ENCODE assay signal across 24 cellular contexts in the genomic region with DNA sequence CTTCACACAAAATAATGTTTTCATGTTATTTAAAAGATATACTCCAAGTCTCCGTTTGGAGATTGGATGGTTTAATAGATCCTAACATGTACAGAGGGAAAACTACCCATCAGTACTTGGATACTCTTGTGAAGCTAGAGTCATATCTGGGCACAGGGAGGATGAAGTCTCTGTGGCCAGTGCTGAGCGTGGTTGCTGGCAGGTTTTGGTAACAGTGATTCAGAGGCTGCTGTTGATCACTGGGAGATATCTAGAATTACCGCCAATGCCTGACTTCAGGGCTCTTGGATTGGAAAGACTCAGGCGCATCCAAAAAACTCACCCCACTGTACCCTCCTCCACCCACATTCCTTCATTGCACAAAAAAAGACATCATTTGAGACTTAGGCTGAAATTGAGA.
DNase-seq lines count a peak whose midpoint lies in the region; ATAC-seq and TF ChIP-seq lines count a peak whose summit lies in the region.
"Had no signal": no experiment of that assay in that cellular context is flagged by ENCODE, and none has a peak within 500 bp of the region (broad histone marks: within the 10 kb centered on the region; RNA-seq: fewer than 3 reads in every experiment).

No MANE protein-coding gene starts in this region.

- H3K4me3 ChIP-seq in right atrium auricular region (no peak overlapping the region), aorta (ENCODE audit: low read length in 2 of 2) (no peak overlapping the region)
- H3K4me3 ChIP-seq: cardiac muscle cell, lung, thoracic aorta had no signal

- H3K36me3 ChIP-seq in right atrium auricular region (no peaks in the 10 kb centered on the region), aorta (ENCODE audit: control insufficient read depth in 1 of 2, insufficient read depth in 2 of 2, low read length in 1 of 2) (no peaks in the 10 kb centered on the region)
- H3K36me3 ChIP-seq: cardiac muscle cell, thoracic aorta had no signal

- peak; percentile 23 for ATAC-seq in Right ventricle myocardium inferior
- peak; percentile 82 for ATAC-seq in aorta (ENCODE audit: low FRiP score)
- ATAC-seq in HG03097 (IDR thresholded peaks at IDR 0.05; ENCODE audit: low FRiP score, unreplicated experiment), result no peak
- ATAC-seq: activated CD8-positive, alpha-beta T cell treated with anti-CD3 and anti-CD28 coated beads for 36 hours; HepG2; T-helper 17 cell; WTC11 had no signal

- H3K27ac ChIP-seq in right atrium auricular region (peak overlapping the region in 1 of 2 donors; percentile 85), aorta (ENCODE audit: low read depth in 1 of 2, low read length in 2 of 2) (no peak overlapping the region)
- H3K27ac ChIP-seq: cardiac muscle cell, epithelial cell of prostate, parathyroid adenoma, thoracic aorta had no signal

- no peak for DNase-seq in Right ventricle myocardium inferior (ENCODE audit: missing footprints)
- DNase-seq in right atrium auricular region (ENCODE audit: low spot score), result no peak
- DNase-seq in astrocyte of the hippocampus (ENCODE audit: low read depth, low spot score), result peak; percentile 52
- DNase-seq in myocyte (ENCODE audit: low read depth), result peak; percentile 57
- no peak for DNase-seq in aorta
- no peak for DNase-seq in T-helper 1 cell
- DNase-seq in activated CD8-positive, alpha-beta memory T cell treated with anti-CD3 and anti-CD28 coated beads, Interleukin-2, amount 50 U/mL, for 4 hours, result no peak
- DNase-seq: activated CD8-positive, alpha-beta T cell treated with anti-CD3 and anti-CD28 coated beads for 36 hours; activated T-cell treated with anti-CD3 and anti-CD28 coated beads, Interleukin-2, amount 50 U/mL, for 48 hours; dermis blood vessel endothelial cell; head of caudate nucleus; naive B cell; NCI-H2029; NCI-H510A treated with DMSO at 0.1 percent for 48 hours; SHP77; T-helper 17 cell had no signal

- peaks cover 0 to 9% of the 10 kb centered on the region in 2 donors for H3K4me1 ChIP-seq in right atrium auricular region
- H3K4me1 ChIP-seq in aorta (ENCODE audit: control insufficient read depth in 1 of 2, insufficient read depth in 2 of 2, low read length in 2 of 2), result peaks cover 3 to 6% of the 10 kb centered on the region in 2 donors
- H3K4me1 ChIP-seq: parathyroid adenoma had no signal

- no peak for TF ChIP-seq CTCF in right atrium auricular region (IDR thresholded peaks at IDR 0.05)

- H3K27me3 ChIP-seq in right atrium auricular region (no peaks in the 10 kb centered on the region), aorta (ENCODE audit: control insufficient read depth in 1 of 2, insufficient read depth in 2 of 2, low read length in 1 of 2) (no peaks in the 10 kb centered on the region)
- H3K27me3 ChIP-seq: cardiac muscle cell had no signal

- WGBS in aorta, 2 donors, result 48 to 50% methylated on average over 4 of the region's 4 CpGs

- intact Hi-C loops in Right ventricle myocardium inferior (cut with DNase I) (loop anchor here (5.0 kb wide), 1 partner anchor 33 kb away; no protein-coding TSS in a partner anchor), aorta (cut with DNase I) (no loop called here)

- H3K9me3 ChIP-seq in right atrium auricular region (no peaks in the 10 kb centered on the region), aorta (ENCODE audit: control insufficient read depth, low read length) (no peaks in the 10 kb centered on the region)
- H3K9me3 ChIP-seq: thoracic aorta had no signal

Comparison
In these comparisons a context has a peak if more than half of its experiments do, and no peak if none do; other contexts are left out.
1. DNase-seq: peak in astrocyte of the hippocampus (single experiment) and myocyte (single experiment); none in Right ventricle myocardium inferior (single experiment), right atrium auricular region (single experiment), aorta (0 of 2), T-helper 1 cell (0 of 5) and activated CD8-positive, alpha-beta memory T cell treated with anti-CD3 and anti-CD28 coated beads, Interleukin-2, amount 50 U/mL, for 4 hours (single experiment).